ENCODE assay signal across 20 cellular contexts in genomic region chr10:113425596-113425995, GRCh38.
DNase-seq lines count a peak whose midpoint lies in the region; ATAC-seq and TF ChIP-seq lines count a peak whose summit lies in the region.
"Had no signal": no experiment of that assay in that cellular context is flagged by ENCODE, and none has a peak within 500 bp of the region (broad histone marks: within the 10 kb centered on the region; RNA-seq: fewer than 3 reads in every experiment).

No MANE protein-coding gene starts in this region.

- in situ Hi-C loops in KBM-7 (cut with MboI; ENCODE audit: low pct_unique_long_range_greater_than_20kb, low sequenced_read_pairs): no loop called here

- H3K9me3 Mint-ChIP-seq in activated T-cell treated with anti-CD3 and anti-CD28 coated beads, Interleukin-2, amount 50 U/mL, for 24 hours: peaks cover under 1% of the 10 kb centered on the region
- H3K9me3 Mint-ChIP-seq: activated CD4-positive, alpha-beta T cell treated with anti-CD3 and anti-CD28 coated beads, Interleukin-2, amount 10 ng/mL, durations not matched to agents 24 days and 14 days; activated T-cell treated with anti-CD3 and anti-CD28 coated beads, Interleukin-2, amount 50 U/mL, for 4 hours had no signal

- H3K27ac ChIP-seq in heart left ventricle (no peak overlapping the region), right atrium auricular region (peak overlapping the region in 1 of 2 donors; percentile 58), heart right ventricle (no peak overlapping the region)
- H3K27ac ChIP-seq: RWPE1 had no signal

- ATAC-seq in heart left ventricle: peak in 3 of 4 donors; percentile 38 to 61 (median 60)
- peak in 7 of 8 donors; percentile 23 to 73 (median 44) for ATAC-seq in heart right ventricle
- ATAC-seq in GM21367 (IDR thresholded peaks at IDR 0.05; ENCODE audit: unreplicated experiment): no peak
- ATAC-seq: activated T-cell treated with anti-CD3 and anti-CD28 coated beads, Interleukin-2, amount 50 U/mL, for 4 hours; stimulated activated naive CD8-positive, alpha-beta T cell treated with anti-CD3 and anti-CD28 coated beads, Interleukin-15, Interleukin-2, amounts not matched to agents 100 U/mL and 50 U/mL, for 24 hours had no signal

- intact Hi-C loops in heart left ventricle (cut with DNase I) (no loop called here), heart right ventricle (cut with DNase I) (no loop called here)

- peaks cover 35% of the 10 kb centered on the region for H3K27me3 Mint-ChIP-seq in activated T-cell treated with anti-CD3 and anti-CD28 coated beads, Interleukin-2, amount 50 U/mL, for 24 hours

- no peak for TF ChIP-seq POLR2A in heart left ventricle (IDR thresholded peaks at IDR 0.05)

- H3K9me3 ChIP-seq in heart left ventricle (peaks cover 0 to 7% (median 0%) of the 10 kb centered on the region in 12 donors), right atrium auricular region (no peaks in the 10 kb centered on the region), heart right ventricle (peaks cover 0 to 12% (median under 1%) of the 10 kb centered on the region in 11 donors)

- DNase-seq in heart left ventricle (no peak), right atrium auricular region (ENCODE audit: low spot score) (no peak), NCI-H748 treated with DMSO at 0.1 percent for 48 hours (lab: John Stamatoyannopoulos, UW) (peak; percentile 64), heart right ventricle (no peak), epidermal melanocyte (ENCODE audit: insufficient read length, low spot score) (no peak), KBM-7 (no peak)
- no peak for DNase-seq in activated T-cell treated with anti-CD3 and anti-CD28 coated beads, Interleukin-2, amount 50 U/mL, for 24 hours
- DNase-seq: activated CD4-positive, alpha-beta T cell treated with anti-CD3 and anti-CD28 coated beads, Interleukin-2, amount 10 ng/mL, durations not matched to agents 24 days and 14 days; activated T-cell treated with anti-CD3 and anti-CD28 coated beads, Interleukin-2, amount 50 U/mL, for 4 hours; Calu3; cortex of kidney; esophagus squamous epithelium; mammary epithelial cell; NCI-H526 treated with DMSO at 0.1 percent for 48 hours; stimulated activated naive CD8-positive, alpha-beta T cell treated with anti-CD3 and anti-CD28 coated beads, Interleukin-15, Interleukin-2, amounts not matched to agents 100 U/mL and 50 U/mL, for 24 hours; T-helper 9 cell had no signal

- H3K4me3 ChIP-seq in heart left ventricle (no peak overlapping the region), right atrium auricular region (no peak overlapping the region), heart right ventricle (no peak overlapping the region)
- H3K4me3 ChIP-seq: esophagus squamous epithelium, skin epidermis had no signal

- no peak overlapping the region for H3K4me3 Mint-ChIP-seq in activated T-cell treated with anti-CD3 and anti-CD28 coated beads, Interleukin-2, amount 50 U/mL, for 24 hours
- H3K4me3 Mint-ChIP-seq: activated CD4-positive, alpha-beta T cell treated with anti-CD3 and anti-CD28 coated beads, Interleukin-2, amount 10 ng/mL, durations not matched to agents 24 days and 14 days; activated T-cell treated with anti-CD3 and anti-CD28 coated beads, Interleukin-2, amount 50 U/mL, for 4 hours; neural crest cell had no signal

- H3K4me1 ChIP-seq in heart left ventricle: peaks cover 0 to 14% (median 3%) of the 10 kb centered on the region in 12 donors
- H3K4me1 ChIP-seq in right atrium auricular region: peaks cover 0 to 21% of the 10 kb centered on the region in 2 donors
- H3K4me1 ChIP-seq in heart right ventricle: peaks cover 0 to 17% (median 10%) of the 10 kb centered on the region in 9 donors

- no peak for TF ChIP-seq CTCF in heart left ventricle (IDR thresholded peaks at IDR 0.05)
- no peak for TF ChIP-seq CTCF in right atrium auricular region (IDR thresholded peaks at IDR 0.05)
- TF ChIP-seq CTCF in heart right ventricle (IDR thresholded peaks at IDR 0.05): no peak

- no peak overlapping the region for H3K27ac Mint-ChIP-seq in activated T-cell treated with anti-CD3 and anti-CD28 coated beads, Interleukin-2, amount 50 U/mL, for 24 hours
- H3K27ac Mint-ChIP-seq: activated CD4-positive, alpha-beta T cell treated with anti-CD3 and anti-CD28 coated beads, Interleukin-2, amount 10 ng/mL, durations not matched to agents 24 days and 14 days had no signal

- no peaks in the 10 kb centered on the region for H3K4me1 Mint-ChIP-seq in activated T-cell treated with anti-CD3 and anti-CD28 coated beads, Interleukin-2, amount 50 U/mL, for 24 hours (ENCODE audit: low read depth)
- H3K4me1 Mint-ChIP-seq: activated CD4-positive, alpha-beta T cell treated with anti-CD3 and anti-CD28 coated beads, Interleukin-2, amount 10 ng/mL, durations not matched to agents 24 days and 14 days; neural crest cell had no signal

- 30 to 41% (median 38%) methylated on average over 8 of the region's 8 CpGs for WGBS in heart left ventricle, 4 donors
- 30 to 33% methylated on average over 8 of the region's 8 CpGs for WGBS in heart right ventricle, 2 donors

- H3K36me3 ChIP-seq in heart left ventricle (no peaks in the 10 kb centered on the region), right atrium auricular region (no peaks in the 10 kb centered on the region), heart right ventricle (no peaks in the 10 kb centered on the region)
- H3K36me3 ChIP-seq: esophagus squamous epithelium had no signal

- H3K27me3 ChIP-seq in heart left ventricle (peaks cover 0 to 6% (median 0%) of the 10 kb centered on the region in 9 donors), right atrium auricular region (no peaks in the 10 kb centered on the region), heart right ventricle (peaks cover 0 to 6% (median 0%) of the 10 kb centered on the region in 7 donors)
- H3K27me3 ChIP-seq: esophagus squamous epithelium had no signal

- H3K36me3 Mint-ChIP-seq in activated T-cell treated with anti-CD3 and anti-CD28 coated beads, Interleukin-2, amount 50 U/mL, for 24 hours (ENCODE audit: low read depth): no peaks in the 10 kb centered on the region
